ENCODE assay signal across 8 cellular contexts in the genomic region with DNA sequence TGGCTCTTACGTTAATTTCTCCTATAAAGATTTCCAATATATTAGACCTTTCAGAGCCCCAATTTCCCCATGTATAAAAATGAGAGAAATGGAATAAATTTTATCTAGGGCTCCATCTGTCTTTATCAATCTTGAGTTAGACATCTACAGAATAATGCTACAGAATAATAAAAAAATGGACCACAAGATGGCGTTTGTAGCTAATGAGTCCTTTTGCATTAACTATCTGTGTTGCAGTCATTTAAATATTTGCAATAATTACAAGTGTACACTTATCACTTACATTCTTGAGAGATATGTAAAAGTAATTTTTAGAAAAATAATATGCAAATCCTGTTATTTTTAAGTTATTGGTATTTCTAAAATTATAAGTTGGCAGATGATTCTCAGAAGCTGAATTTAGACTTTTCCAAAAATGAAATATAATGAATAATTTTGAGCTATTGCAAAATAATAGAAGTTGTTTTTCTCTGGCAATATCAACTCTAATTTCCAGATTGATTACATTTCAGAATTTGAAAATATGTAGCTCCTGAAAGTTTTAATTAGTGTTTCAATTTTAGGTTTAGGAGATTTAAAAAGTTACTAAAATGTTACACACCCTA.
A peak's percentile ranks its signal among the peaks of the same experiment; 100 is the strongest.
DNase-seq lines count a peak whose midpoint lies in the region; ATAC-seq, FAIRE-seq and TF ChIP-seq lines count a peak whose summit lies in the region.

No MANE protein-coding gene starts in this region.

- no peak overlapping the region for H3K4me2 ChIP-seq in HepG2 (ENCODE audit: low read depth, low read length)

- CTCF ChIA-PET in HepG2 (lab: Yijun Ruan, JAX; ENCODE audit: low intra/inter-chr PET ratio, low total read pairs), result no interaction called here

- H3K4me1 ChIP-seq in liver (ENCODE audit: control insufficient read depth in 4 of 4, insufficient read depth in 4 of 4, low read length in 3 of 4) (peaks cover 0 to 5% (median 0%) of the 10 kb centered on the region in 4 donors), HepG2 (ENCODE audit: insufficient read depth, low read length) (no peaks in the 10 kb centered on the region), upper lobe of right lung (no peaks in the 10 kb centered on the region)

- no peak overlapping the region for H3K27ac Mint-ChIP-seq in endothelial cell (ENCODE audit: unreplicated experiment)

- intact Hi-C loops in HepG2 (cut with micrococcal nuclease; ENCODE audit: unreplicated experiment) (no loop called here), upper lobe of right lung (cut with DNase I) (no loop called here)

- H3K79me2 ChIP-seq in HepG2 (ENCODE audit: insufficient read depth, low read length), result no peaks in the 10 kb centered on the region

- TF ChIP-seq EP300 in HepG2 (IDR thresholded peaks at IDR 0.05; ENCODE audit: low read depth in 2 of 2, low read length in 2 of 2), result no peak
- TF ChIP-seq EP300 in HepG2 (CRISPR knock-in tag; IDR thresholded peaks at IDR 0.05; ENCODE audit: borderline replicate concordance), result no peak

- no peak for DNase-seq in HepG2 (ENCODE audit: low spot score)
- DNase-seq in NCI-H1694 (lab: John Stamatoyannopoulos, UW), result peak; percentile 30
- DNase-seq in endothelial cell (ENCODE audit: low spot score), result no peak
- no peak for DNase-seq in upper lobe of right lung
- DNase-seq in occipital lobe (lab: John Stamatoyannopoulos, UW), result no peak
- no peak for DNase-seq in stimulated activated CD4-positive, alpha-beta T cell treated with anti-CD3 and anti-CD28 coated beads, Interleukin-4, amount 100 ng/mL, for 1 hour

- POLR2A ChIA-PET in HepG2 (lab: Yijun Ruan, JAX), result no interaction called here

- H3K4me1 Mint-ChIP-seq in endothelial cell (ENCODE audit: unreplicated experiment), result no peaks in the 10 kb centered on the region

- H3K27ac ChIP-seq in liver (ENCODE audit: low read depth in 1 of 2, low read length in 2 of 2) (no peak overlapping the region), HepG2 (ENCODE audit: extremely low read length, insufficient read depth, low read length) (no peak overlapping the region), upper lobe of right lung (no peak overlapping the region)

- peak; percentile 32 to 49 for TF ChIP-seq RAD21 in liver (IDR thresholded peaks at IDR 0.05)
- no peak for TF ChIP-seq RAD21 in HepG2 (CRISPR knock-in tag; IDR thresholded peaks at IDR 0.05)

- 58% methylated on average over 2 of the region's 2 CpGs for WGBS in liver
- 53% methylated on average over 2 of the region's 2 CpGs for WGBS in HepG2 (ENCODE audit: low lambda C conversion rate)

- no peak for TF ChIP-seq POLR2A in HepG2 (IDR thresholded peaks at IDR 0.05; ENCODE audit: insufficient read depth in 1 of 2, low read depth in 2 of 2, low read length in 2 of 2)

- no peak for FAIRE-seq in HepG2 (lab: Jason Lieb, UNC)

- H3K9me3 Mint-ChIP-seq in endothelial cell (ENCODE audit: unreplicated experiment), result no peaks in the 10 kb centered on the region

- no peaks in the 10 kb centered on the region for H3K27me3 Mint-ChIP-seq in endothelial cell (ENCODE audit: unreplicated experiment)

- no peaks in the 10 kb centered on the region for H3K36me3 Mint-ChIP-seq in endothelial cell (ENCODE audit: low read depth, unreplicated experiment)

- H3K9ac ChIP-seq in liver (ENCODE audit: low read depth in 1 of 2, low read length in 2 of 2), result no peak overlapping the region
- H3K9ac ChIP-seq in HepG2 (ENCODE audit: insufficient read depth, low read depth, low read length), result no peak overlapping the region

- no peak overlapping the region for H3K4me3 Mint-ChIP-seq in endothelial cell (ENCODE audit: unreplicated experiment)

- no peak overlapping the region for H3K4me3 ChIP-seq in liver (ENCODE audit: low read depth in 1 of 3, low read length in 3 of 3)
- no peak overlapping the region for H3K4me3 ChIP-seq in HepG2 (replicated peaks in 1 of 3; ENCODE audit: insufficient read depth in 1 of 3, low read depth in 2 of 3, low read length in 3 of 3)
- no peak overlapping the region for H3K4me3 ChIP-seq in upper lobe of right lung

- H3K9me3 ChIP-seq in liver (ENCODE audit: control insufficient read depth in 4 of 4, low read length in 3 of 4) (no peaks in the 10 kb centered on the region), HepG2 (ENCODE audit: low read length) (no peaks in the 10 kb centered on the region), upper lobe of right lung (no peaks in the 10 kb centered on the region)

- TF ChIP-seq CTCF in liver (IDR thresholded peaks at IDR 0.05; ENCODE audit: low read depth, low read length, missing input control), result peak; percentile 11
- TF ChIP-seq CTCF in HepG2 (CRISPR knock-in tag; IDR thresholded peaks at IDR 0.05), result no peak
- TF ChIP-seq CTCF in endothelial cell (IDR thresholded peaks at IDR 0.05; ENCODE audit: unreplicated experiment), result peak; percentile 55
- peak; percentile 43 for TF ChIP-seq CTCF in upper lobe of right lung (IDR thresholded peaks at IDR 0.05)

- ATAC-seq in HepG2 (no peak), upper lobe of right lung (no peak), GM21619 (IDR thresholded peaks at IDR 0.05; ENCODE audit: unreplicated experiment) (no peak)

- no peaks in the 10 kb centered on the region for H4K20me1 ChIP-seq in HepG2 (ENCODE audit: insufficient read depth, low read length)

- in situ Hi-C loops in HepG2 (cut with HindIII; ENCODE audit: extremely low pct_ligation_motif_present, low pct_unique_long_range_greater_than_20kb), result no loop called here

- no peaks in the 10 kb centered on the region for H3K27me3 ChIP-seq in liver (ENCODE audit: control insufficient read depth in 4 of 4, insufficient read depth in 4 of 4, low read length in 3 of 4)
- no peaks in the 10 kb centered on the region for H3K27me3 ChIP-seq in HepG2 (ENCODE audit: control insufficient read depth in 1 of 2, insufficient read depth in 2 of 2, low read length in 2 of 2)
- H3K27me3 ChIP-seq in upper lobe of right lung, result no peaks in the 10 kb centered on the region

- BruUV-seq in HepG2 (replicated peaks; lab: Mats Ljungman, UMichigan), result no TSS peak

- H2AFZ ChIP-seq in HepG2 (ENCODE audit: low read length), result no peak overlapping the region

- H3K36me3 ChIP-seq in liver (ENCODE audit: control insufficient read depth in 4 of 4, insufficient read depth in 3 of 4, low read depth in 1 of 4, low read length in 3 of 4) (no peaks in the 10 kb centered on the region), HepG2 (replicated peaks in 1 of 2; ENCODE audit: control insufficient read depth in 1 of 2, insufficient read depth in 2 of 2, low read length in 2 of 2) (no peaks in the 10 kb centered on the region), upper lobe of right lung (no peaks in the 10 kb centered on the region)

TF ChIP-seq in liver, 16 proteins besides CTCF, POLR2A, EP300 and RAD21 (continues in another document):
- TF ChIP-seq HNF4A (conservative IDR thresholded peaks at IDR 0.05), result no peak
- TF ChIP-seq, protein P1, sequence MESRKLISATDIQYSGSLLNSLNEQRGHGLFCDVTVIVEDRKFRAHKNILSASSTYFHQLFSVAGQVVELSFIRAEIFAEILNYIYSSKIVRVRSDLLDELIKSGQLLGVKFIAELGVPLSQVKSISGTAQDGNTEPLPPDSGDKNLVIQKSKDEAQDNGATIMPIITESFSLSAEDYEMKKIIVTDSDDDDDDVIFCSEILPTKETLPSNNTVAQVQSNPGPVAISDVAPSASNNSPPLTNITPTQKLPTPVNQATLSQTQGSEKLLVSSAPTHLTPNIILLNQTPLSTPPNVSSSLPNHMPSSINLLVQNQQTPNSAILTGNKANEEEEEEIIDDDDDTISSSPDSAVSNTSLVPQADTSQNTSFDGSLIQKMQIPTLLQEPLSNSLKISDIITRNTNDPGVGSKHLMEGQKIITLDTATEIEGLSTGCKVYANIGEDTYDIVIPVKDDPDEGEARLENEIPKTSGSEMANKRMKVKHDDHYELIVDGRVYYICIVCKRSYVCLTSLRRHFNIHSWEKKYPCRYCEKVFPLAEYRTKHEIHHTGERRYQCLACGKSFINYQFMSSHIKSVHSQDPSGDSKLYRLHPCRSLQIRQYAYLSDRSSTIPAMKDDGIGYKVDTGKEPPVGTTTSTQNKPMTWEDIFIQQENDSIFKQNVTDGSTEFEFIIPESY (IDR thresholded peaks at IDR 0.05), result no peak
- no peak for TF ChIP-seq ATF3 (IDR thresholded peaks at IDR 0.05)
- TF ChIP-seq SP1 (IDR thresholded peaks at IDR 0.05), result no peak
- TF ChIP-seq HNF4G (IDR thresholded peaks at IDR 0.05), result no peak
- TF ChIP-seq EGR1 (IDR thresholded peaks at IDR 0.05; ENCODE audit: low read depth in 2 of 2), result no peak
- TF ChIP-seq FOXA2 (IDR thresholded peaks at IDR 0.05), result no peak
- no peak for TF ChIP-seq YY1 (IDR thresholded peaks at IDR 0.05)
- TF ChIP-seq GABPA (IDR thresholded peaks at IDR 0.05 in 1 of 2, conservative IDR thresholded peaks at IDR 0.05 in 1 of 2), result no peak

TF ChIP-seq in HepG2, 621 proteins besides CTCF, POLR2A, EP300 and RAD21:
- TF ChIP-seq TOPORS (CRISPR knock-in tag; IDR thresholded peaks at IDR 0.05) (no peak), JUN (CRISPR knock-in tag; IDR thresholded peaks at IDR 0.05) (no peak)
